24 cellular contexts compared by ENCODE assay signal in the genomic region with DNA sequence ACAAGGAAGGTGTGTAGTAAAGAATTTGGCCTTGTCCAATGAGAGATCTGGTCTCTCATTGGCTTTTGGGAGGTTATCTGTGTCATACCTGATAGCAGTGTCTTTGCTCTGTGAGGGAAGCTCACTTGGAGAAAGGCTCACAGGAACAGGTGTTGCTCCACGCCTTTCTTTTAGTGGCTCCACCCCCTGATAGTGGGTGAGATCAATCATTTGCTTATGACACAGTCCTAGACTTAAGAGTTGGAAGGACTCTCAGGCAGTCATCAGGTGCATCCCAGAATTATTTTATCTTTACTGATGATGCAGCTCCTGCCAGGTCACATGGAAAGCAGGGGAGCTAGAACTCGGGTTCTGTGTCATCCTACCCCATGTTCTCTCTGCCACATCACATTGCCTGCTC.
"Had no signal": no experiment of that assay in that cellular context is flagged by ENCODE, and none has a peak within 500 bp of the region (broad histone marks: within the 10 kb centered on the region; RNA-seq: fewer than 3 reads in every experiment).

No MANE protein-coding gene starts in this region.

- H3K4me1 Mint-ChIP-seq: nephron had no signal

- H3K9me3 ChIP-seq: adrenal gland, ascending aorta, esophagus muscularis mucosa, gastroesophageal sphincter, neutrophil, pancreas, psoas muscle, right atrium auricular region, tibial artery had no signal

- H3K36me3 ChIP-seq: adrenal gland, ascending aorta, brain microvascular endothelial cell, esophagus muscularis mucosa, gastroesophageal sphincter, neutrophil, pancreas, right atrium auricular region, tibial artery had no signal

- H3K27ac Mint-ChIP-seq: activated B cell treated with CpG ODN at 0.5 μM for 24 hours; activated CD4-positive, alpha-beta memory T cell treated with anti-CD3 and anti-CD28 coated beads, Interleukin-2, amount 10 ng/mL, durations not matched to agents 7 days and 5 days; activated naive CD4-positive, alpha-beta T cell treated with anti-CD3 and anti-CD28 coated beads, Interleukin-2, amount 50 U/mL, for 24 hours; nephron; stimulated activated naive CD8-positive, alpha-beta T cell treated with anti-CD3 and anti-CD28 coated beads, Interleukin-15, Interleukin-2, amounts not matched to agents 100 ng/mL and 50 ng/mL, for 24 hours; T-helper 17 cell had no signal

- ATAC-seq: effector memory CD8-positive, alpha-beta T cell; gastroesophageal sphincter; pancreas; psoas muscle; T-helper 17 cell had no signal

- H3K27ac ChIP-seq: adrenal gland, ascending aorta, brain microvascular endothelial cell, esophagus muscularis mucosa, gastroesophageal sphincter, neutrophil, pancreas, psoas muscle, right atrium auricular region, tibial artery had no signal

- H3K4me1 ChIP-seq: adrenal gland, psoas muscle, right atrium auricular region, tibial artery had no signal

- H3K4me3 ChIP-seq: adrenal gland, ascending aorta, esophagus muscularis mucosa, gastroesophageal sphincter, lung, pancreas, psoas muscle, right atrium auricular region, tibial artery had no signal

- H3K4me3 Mint-ChIP-seq: activated B cell treated with CpG ODN at 0.5 μM for 24 hours; activated CD4-positive, alpha-beta memory T cell treated with anti-CD3 and anti-CD28 coated beads, Interleukin-2, amount 10 ng/mL, durations not matched to agents 7 days and 5 days; activated naive CD4-positive, alpha-beta T cell treated with anti-CD3 and anti-CD28 coated beads, Interleukin-2, amount 50 U/mL, for 24 hours; effector memory CD8-positive, alpha-beta T cell; nephron; stimulated activated naive CD8-positive, alpha-beta T cell treated with anti-CD3 and anti-CD28 coated beads, Interleukin-15, Interleukin-2, amounts not matched to agents 100 ng/mL and 50 ng/mL, for 24 hours; T-helper 17 cell had no signal

- H3K9me3 Mint-ChIP-seq: activated B cell treated with CpG ODN at 0.5 μM for 24 hours; activated CD4-positive, alpha-beta memory T cell treated with anti-CD3 and anti-CD28 coated beads, Interleukin-2, amount 10 ng/mL, durations not matched to agents 7 days and 5 days; activated naive CD4-positive, alpha-beta T cell treated with anti-CD3 and anti-CD28 coated beads, Interleukin-2, amount 50 U/mL, for 24 hours; effector memory CD8-positive, alpha-beta T cell; nephron; stimulated activated naive CD8-positive, alpha-beta T cell treated with anti-CD3 and anti-CD28 coated beads, Interleukin-15, Interleukin-2, amounts not matched to agents 100 ng/mL and 50 ng/mL, for 24 hours had no signal

- H3K27me3 ChIP-seq: adrenal gland, ascending aorta, brain microvascular endothelial cell, esophagus muscularis mucosa, gastroesophageal sphincter, neutrophil, pancreas, right atrium auricular region, tibial artery had no signal

- H3K27me3 Mint-ChIP-seq: activated B cell treated with CpG ODN at 0.5 μM for 24 hours; activated CD4-positive, alpha-beta memory T cell treated with anti-CD3 and anti-CD28 coated beads, Interleukin-2, amount 10 ng/mL, durations not matched to agents 7 days and 5 days; activated naive CD4-positive, alpha-beta T cell treated with anti-CD3 and anti-CD28 coated beads, Interleukin-2, amount 50 U/mL, for 24 hours; effector memory CD8-positive, alpha-beta T cell; stimulated activated naive CD8-positive, alpha-beta T cell treated with anti-CD3 and anti-CD28 coated beads, Interleukin-15, Interleukin-2, amounts not matched to agents 100 ng/mL and 50 ng/mL, for 24 hours; T-helper 17 cell had no signal

- DNase-seq: activated B cell treated with CpG ODN at 0.5 μM for 24 hours; activated CD4-positive, alpha-beta memory T cell treated with anti-CD3 and anti-CD28 coated beads, Interleukin-2, amount 10 ng/mL, durations not matched to agents 7 days and 5 days; activated CD4-positive, alpha-beta T cell treated with anti-CD3 and anti-CD28 coated beads for 48 hours; activated gamma-delta T cell treated with Interleukin-2 at 50 U/mL for 16 hours; activated T-cell treated with anti-CD3 and anti-CD28 coated beads for 4 hours; adrenal gland; brain microvascular endothelial cell; central memory CD4-positive, alpha-beta T cell; effector memory CD8-positive, alpha-beta T cell; psoas muscle; stimulated activated CD4-positive, alpha-beta T cell treated with anti-CD3 and anti-CD28 coated beads, Interleukin-12 subunit alpha, Interleukin-12 subunit beta, amount 100 ng/mL, for 4 hours; stimulated activated CD4-positive, alpha-beta T cell treated with anti-CD3 and anti-CD28 coated beads, Interleukin-4, amount 100 ng/mL, for 4 hours; T-helper 17 cell; tibial artery had no signal
